In the genomic region with DNA sequence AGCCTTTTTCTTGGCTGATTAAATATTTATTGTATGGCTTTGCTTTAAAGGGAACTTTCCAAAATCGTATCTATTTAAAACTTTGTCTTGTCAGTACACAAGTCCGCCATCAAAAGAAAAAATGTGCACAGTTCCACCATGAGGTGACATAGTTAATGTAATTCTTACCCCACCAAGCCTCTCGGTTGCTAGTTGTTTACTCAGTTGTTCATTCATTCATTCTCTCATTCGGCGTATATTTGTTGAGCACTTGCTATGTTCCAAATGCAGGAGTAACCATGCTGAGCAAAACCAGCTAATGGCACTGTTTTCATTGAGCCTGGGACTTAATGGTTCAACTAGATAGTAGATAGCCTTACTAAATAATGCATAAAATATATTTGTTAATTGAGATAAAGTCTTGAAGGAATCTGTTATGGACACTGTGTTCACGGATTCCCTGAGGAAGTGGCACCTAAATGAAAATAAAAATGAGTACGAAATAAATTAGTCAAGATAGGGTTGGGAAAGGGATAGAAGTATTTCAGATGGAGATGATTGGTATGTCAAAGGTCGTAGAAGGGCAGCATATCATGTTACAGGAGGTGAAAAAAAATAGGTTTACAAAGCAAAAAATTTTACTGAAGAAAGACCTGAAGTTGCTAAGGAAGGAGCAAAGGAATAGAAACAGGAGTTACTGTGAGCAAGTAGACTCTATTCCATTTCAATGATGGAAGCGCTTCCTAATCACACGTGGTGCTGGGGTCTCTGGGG, we compare ENCODE assay signal across 8 cellular contexts. TPM values are rescaled to one million over a fixed set of nuclear protein-coding genes. Genes with fewer than 3 reads are reported as not detected.
DNase-seq lines count a peak whose midpoint lies in the region; ATAC-seq and TF ChIP-seq lines count a peak whose summit lies in the region.

No MANE protein-coding gene starts in this region.

- intact Hi-C loops in esophagus squamous epithelium (cut with DNase I): no loop called here
- intact Hi-C loops in psoas muscle (cut with DNase I): loop anchor here in 1 of 2 donors (5.0 kb wide), 2 partner anchors 50 to 210 kb away; a partner anchor contains a TSS

- H3K4me1 ChIP-seq in ES-I3 (ENCODE audit: insufficient read depth, low read length) (peaks cover 11% of the 10 kb centered on the region; the same call in 1 of the 2 replicates), Peyer's patch (peaks cover 0 to 24% (median 16%) of the 10 kb centered on the region in 4 donors), esophagus squamous epithelium (peaks cover 8 to 68% (median 24%) of the 10 kb centered on the region in 3 donors), psoas muscle (peaks cover 21% of the 10 kb centered on the region)

- H3K27ac ChIP-seq in Peyer's patch (no peak overlapping the region), esophagus squamous epithelium (peak overlapping the region in 2 of 4 donors; percentile 91 to 96), psoas muscle (no peak overlapping the region)

- H3K9ac ChIP-seq in ES-I3 (ENCODE audit: low read depth, low read length): peak overlapping the region; percentile 95

- H3K9me3 ChIP-seq in ES-I3 (ENCODE audit: control insufficient read depth, insufficient read depth, low read length): no peaks in the 10 kb centered on the region
- H3K9me3 ChIP-seq in Peyer's patch: no peaks in the 10 kb centered on the region
- no peaks in the 10 kb centered on the region for H3K9me3 ChIP-seq in esophagus squamous epithelium
- no peaks in the 10 kb centered on the region for H3K9me3 ChIP-seq in psoas muscle

- H3K36me3 ChIP-seq in ES-I3 (ENCODE audit: insufficient read depth, low read length): no peaks in the 10 kb centered on the region
- no peaks in the 10 kb centered on the region for H3K36me3 ChIP-seq in Peyer's patch
- H3K36me3 ChIP-seq in esophagus squamous epithelium: no peaks in the 10 kb centered on the region
- H3K36me3 ChIP-seq in psoas muscle (ENCODE audit: insufficient read depth in 1 of 2, low read depth in 1 of 2): no peaks in the 10 kb centered on the region

- H3K27me3 ChIP-seq in Peyer's patch (no peaks in the 10 kb centered on the region), esophagus squamous epithelium (no peaks in the 10 kb centered on the region), psoas muscle (ENCODE audit: insufficient read depth in 3 of 3, low read length in 2 of 3) (no peaks in the 10 kb centered on the region)

- POLR2A ChIA-PET in GM10248 (lab: Yijun Ruan, JAX): no interaction called here

- WGBS in esophagus squamous epithelium, 2 donors: 41 to 42% methylated on average over 10 of the region's 10 CpGs
- WGBS in psoas muscle, 3 donors: 53 to 55% (median 55%) methylated on average over 10 of the region's 10 CpGs

- TF ChIP-seq POLR2A in Peyer's patch (IDR thresholded peaks at IDR 0.05): no peak
- no peak for TF ChIP-seq POLR2A in esophagus squamous epithelium (IDR thresholded peaks at IDR 0.05)

- ATAC-seq in psoas muscle: no peak
- no peak for ATAC-seq in GM18858 (IDR thresholded peaks at IDR 0.05; ENCODE audit: unreplicated experiment)

- peak overlapping the region; percentile 66 to 90 (median 87) for H3K4me3 ChIP-seq in Peyer's patch
- peak overlapping the region; percentile 68 to 98 (median 82) for H3K4me3 ChIP-seq in esophagus squamous epithelium
- H3K4me3 ChIP-seq in psoas muscle: peak overlapping the region; percentile 82

- no peak for TF ChIP-seq CTCF in Peyer's patch (IDR thresholded peaks at IDR 0.05)
- no peak for TF ChIP-seq CTCF in esophagus squamous epithelium (IDR thresholded peaks at IDR 0.05)
- TF ChIP-seq CTCF in psoas muscle (IDR thresholded peaks at IDR 0.05): no peak
- no peak for TF ChIP-seq CTCF in GM10248 (IDR thresholded peaks at IDR 0.05; ENCODE audit: control extremely low read depth, extremely low read depth, low read depth, missing control alignments)

- DNase-seq in Peyer's patch: no peak
- DNase-seq in esophagus squamous epithelium (lab: John Stamatoyannopoulos, UW): no peak
- DNase-seq in psoas muscle: no peak
- DNase-seq in GM10248 (ENCODE audit: extremely low spot score): no peak
- no peak for DNase-seq in NCI-H524 treated with DMSO at 0.1 percent for 48 hours (lab: John Stamatoyannopoulos, UW)
- no peak for DNase-seq in NCI-H1105 (lab: John Stamatoyannopoulos, UW)

- CTCF ChIA-PET in GM10248 (lab: Yijun Ruan, JAX): interaction anchor here (1.4 kb wide), 1 partner anchor 103 kb away, joined by 3 read pairs; no protein-coding TSS in a partner anchor

RNA-seq across cellular contexts. Expression of a gene that starts 1.5 kb away (rescaled TPM):
- total RNA-seq in Peyer's patch: 10 to 100 TPM; 23.4 to 84.2 (median 32.8) TPM
- 10 to 100 TPM; 12.0 to 22.9 (median 17.6) TPM for total RNA-seq in esophagus squamous epithelium
- total RNA-seq in psoas muscle: 10 to 100 TPM; 20.2 to 27.2 (median 22.4) TPM
- polyA plus RNA-seq in psoas muscle: 10 to 100 TPM in 2 of 3 donors, 1 to 10 TPM in 1; 9.7 to 17.9 (median 16.5) TPM

RNA-seq across cellular contexts. Expression of a gene that starts 17.3 kb away (rescaled TPM):
- total RNA-seq in Peyer's patch (10 to 100 TPM; 32.0 to 63.5 (median 44.7) TPM), esophagus squamous epithelium (10 to 100 TPM; 26.1 to 51.8 (median 36.6) TPM), psoas muscle (10 to 100 TPM; 12.9 to 18.9 (median 13.9) TPM)
- 10 to 100 TPM; 18.3 to 48.9 (median 43.0) TPM for polyA plus RNA-seq in psoas muscle

RNA-seq across cellular contexts. Expression of a gene that starts 48.5 kb away (rescaled TPM):
- total RNA-seq in Peyer's patch (10 to 100 TPM in 3 of 4 donors, 1 to 10 TPM in 1; 3.3 to 33.0 (median 16.1) TPM), esophagus squamous epithelium (1 to 10 TPM; 2.1 to 6.5 (median 3.0) TPM), psoas muscle (1 to 10 TPM; 1.3 to 5.5 (median 2.8) TPM)
- 1 to 10 TPM; 2.8 to 7.2 (median 3.2) TPM for polyA plus RNA-seq in psoas muscle
